ENCODE assay signal across 8 cellular contexts in the genomic region with DNA sequence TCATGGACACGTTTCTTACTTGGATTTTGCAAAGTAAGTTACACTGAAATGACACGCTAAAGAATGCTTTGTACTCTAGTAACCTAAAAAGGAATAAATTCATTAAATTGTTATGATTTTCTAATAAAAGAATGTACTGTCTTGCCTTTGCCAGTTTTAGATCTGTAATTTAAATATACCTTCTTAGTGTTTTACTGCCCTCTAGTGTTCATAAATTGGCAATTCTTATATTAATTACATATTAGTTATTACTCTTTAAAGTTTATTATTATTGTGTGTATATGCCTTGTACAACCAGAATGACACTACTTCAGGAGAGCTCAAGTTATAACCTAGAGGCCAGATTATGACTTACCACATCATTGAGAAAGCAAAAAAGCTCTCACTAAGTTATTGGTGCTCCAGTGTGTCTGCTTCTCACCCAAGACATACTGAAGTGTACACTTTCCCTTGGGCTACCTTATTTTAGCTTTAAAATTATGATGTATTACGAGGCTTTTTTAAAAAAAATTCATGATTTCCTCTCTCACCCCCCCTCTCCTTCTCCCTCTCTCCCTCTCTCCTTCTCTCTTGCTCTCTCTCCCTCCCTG.
DNase-seq lines count a peak whose midpoint lies in the region; TF ChIP-seq lines count a peak whose summit lies in the region.

No MANE protein-coding gene starts in this region.

- H3K79me1 ChIP-seq in neuronal stem cell (ENCODE audit: low read depth, low read length): no peaks in the 10 kb centered on the region

- TF ChIP-seq CTCF in GM12864 (IDR thresholded peaks at IDR 0.05; ENCODE audit: low read depth, low read length, missing control alignments) (peak; percentile 21), LNCaP clone FGC (IDR thresholded peaks at IDR 0.05; ENCODE audit: control insufficient read depth, extremely low read depth, insufficient read depth) (peak; percentile 18; the same call in 1 of the 2 replicates), spleen (IDR thresholded peaks at IDR 0.05 in 8 of 11, conservative IDR thresholded peaks at IDR 0.05 in 3 of 11) (peak; percentile 23 to 72 (median 54))

- no peaks in the 10 kb centered on the region for H3K27me3 ChIP-seq in spleen (replicated peaks in 1 of 7)
- no peaks in the 10 kb centered on the region for H3K27me3 ChIP-seq in neuronal stem cell (ENCODE audit: control insufficient read depth in 3 of 3, insufficient read depth in 3 of 3, low read depth in 1 of 3, low read length in 3 of 3)

- H3K36me3 ChIP-seq in spleen (no peaks in the 10 kb centered on the region), neuronal stem cell (replicated peaks in 1 of 2; ENCODE audit: control insufficient read depth in 2 of 2, insufficient read depth in 2 of 2, low read length in 2 of 2) (peaks cover 2 to 24% of the 10 kb centered on the region in 2 donors)

- DNase-seq in GM12864 (ENCODE audit: low read depth): no peak
- peak; percentile 26 for DNase-seq in LNCaP clone FGC (ENCODE audit: low read depth)
- peak; percentile 19 for DNase-seq in SKM-1 (lab: John Stamatoyannopoulos, UW; ENCODE audit: unreplicated experiment)
- DNase-seq in foreskin melanocyte: peak; percentile 24
- no peak for DNase-seq in spleen
- DNase-seq in mesenteric fat pad (ENCODE audit: low spot score): no peak
- DNase-seq in neuronal stem cell (ENCODE audit: low spot score): no peak
- no peak for DNase-seq in stimulated activated CD4-positive, alpha-beta T cell treated with anti-CD3 and anti-CD28 coated beads, Interleukin-1b, Interleukin-23, amount 100 ng/mL, for 48 hours

- H3K9ac ChIP-seq in neuronal stem cell (ENCODE audit: low read depth, low read length, poor library complexity): no peak overlapping the region

- H2BK12ac ChIP-seq in neuronal stem cell (ENCODE audit: low read length): no peak overlapping the region

- WGBS in spleen, 5 donors: 59 to 68% (median 62%) methylated on average over 3 of the region's 3 CpGs
- no CpG with 5 or more reads among the region's 3 CpGs for WGBS in neuronal stem cell (ENCODE audit: extremely low coverage in 2 of 2, insufficient read length in 2 of 2, insufficient replicate concordance in 1 of 2), 2 donors

- no peak overlapping the region for H4K91ac ChIP-seq in neuronal stem cell (ENCODE audit: low read depth, low read length, poor library complexity)

- intact Hi-C loops in spleen (cut with DNase I; ENCODE audit: low total_unique reads): loop anchor here (5.0 kb wide), 1 partner anchor 252 kb away; no protein-coding TSS in a partner anchor

- no peak overlapping the region for H2BK120ac ChIP-seq in neuronal stem cell (ENCODE audit: low read depth, low read length)

- H4K8ac ChIP-seq in neuronal stem cell (ENCODE audit: low read depth, low read length): no peak overlapping the region

- no peak overlapping the region for H3K27ac ChIP-seq in spleen
- no peak overlapping the region for H3K27ac ChIP-seq in neuronal stem cell (replicated peaks; ENCODE audit: low read length)

- no peak overlapping the region for H2BK5ac ChIP-seq in neuronal stem cell (ENCODE audit: low read length)

- TF ChIP-seq POLR2A in spleen (IDR thresholded peaks at IDR 0.05): no peak

- no peak overlapping the region for H3K23ac ChIP-seq in neuronal stem cell (ENCODE audit: low read depth, low read length, poor library complexity)

- H3K4me1 ChIP-seq in spleen (peaks cover 0 to 20% (median 4%) of the 10 kb centered on the region in 6 donors), neuronal stem cell (ENCODE audit: control insufficient read depth in 2 of 2, insufficient read depth in 1 of 2, low read depth in 1 of 2, low read length in 2 of 2) (peaks cover 0 to 3% of the 10 kb centered on the region in 2 donors)

- no peak overlapping the region for H3K18ac ChIP-seq in neuronal stem cell (ENCODE audit: low read length)

- H2AFZ ChIP-seq in neuronal stem cell (ENCODE audit: low read length): no peak overlapping the region

- no peak overlapping the region for H3K4ac ChIP-seq in neuronal stem cell (ENCODE audit: low read length)

- H3K14ac ChIP-seq in neuronal stem cell (ENCODE audit: low read length): no peak overlapping the region

- no peak overlapping the region for H2AK5ac ChIP-seq in neuronal stem cell (ENCODE audit: low read depth, low read length)

- H2BK15ac ChIP-seq in neuronal stem cell (ENCODE audit: low read length): no peak overlapping the region

- H3K9me3 ChIP-seq in spleen (no peaks in the 10 kb centered on the region), neuronal stem cell (replicated peaks in 1 of 2; ENCODE audit: control insufficient read depth in 2 of 2, insufficient read depth in 1 of 2, low read depth in 1 of 2, low read length in 2 of 2) (no peaks in the 10 kb centered on the region)

- no peak overlapping the region for H3K4me2 ChIP-seq in neuronal stem cell (ENCODE audit: insufficient read depth, low read length, poor library complexity, severe bottlenecking)

- H3K4me3 ChIP-seq in GM12864 (ENCODE audit: low read depth, low read length) (no peak overlapping the region), LNCaP clone FGC (ENCODE audit: low read depth, low read length) (no peak overlapping the region), spleen (no peak overlapping the region), neuronal stem cell (ENCODE audit: low read length in 2 of 2) (no peak overlapping the region)

Comparison
In these comparisons a context has a peak if more than half of its experiments do, and no peak if none do; other contexts are left out.
1. DNase-seq: peak in LNCaP clone FGC (single experiment), SKM-1 (single experiment) and foreskin melanocyte (single experiment); none in GM12864 (single experiment), spleen (single experiment), mesenteric fat pad (single experiment), neuronal stem cell (single experiment) and stimulated activated CD4-positive, alpha-beta T cell treated with anti-CD3 and anti-CD28 coated beads, Interleukin-1b, Interleukin-23, amount 100 ng/mL, for 48 hours (single experiment).
2. Peak in every context shown above with its lines, with median percentiles within 50 percentile points of each other: CTCF ChIP-seq.